In genomic region chr19:45782820-45783785, GRCh38 we compare ENCODE assay signal across 11 cellular contexts. TPM values are rescaled to one million over a fixed set of nuclear protein-coding genes. Genes with fewer than 3 reads are reported as not detected.
DNase-seq lines count a peak whose midpoint lies in the region; ATAC-seq and TF ChIP-seq lines count a peak whose summit lies in the region.
"Had no signal": no experiment of that assay in that cellular context is flagged by ENCODE, and none has a peak within 500 bp of the region (broad histone marks: within the 10 kb centered on the region; RNA-seq: fewer than 3 reads in every experiment).

No MANE protein-coding gene starts in this region.

- H3K9ac ChIP-seq in trophoblast cell (ENCODE audit: low read length) = no peak overlapping the region

- H3K4me3 ChIP-seq in BJ (ENCODE audit: low read depth, low read length) = peak overlapping the region; percentile 77
- peak overlapping the region; percentile 67 to 92 for H3K4me3 ChIP-seq in foreskin fibroblast (ENCODE audit: low read depth in 1 of 2, low read length in 2 of 2)
- H3K4me3 ChIP-seq in trophoblast cell (ENCODE audit: low read depth, low read length) = no peak overlapping the region

- no CpG with 5 or more reads among the region's 26 CpGs for WGBS in trophoblast cell (ENCODE audit: extremely low coverage, insufficient coverage, insufficient read length)

- ATAC-seq in SK-N-SH treated with all-trans-retinoic acid at 6 μM for 48 hours (peak; percentile 81), GM19395 (IDR thresholded peaks at IDR 0.05; ENCODE audit: unreplicated experiment) (no peak)

- H2BK5ac ChIP-seq in trophoblast cell (ENCODE audit: low read depth, low read length, poor library complexity) = peak overlapping the region; percentile 43

- peak overlapping the region; percentile 51 for H4K8ac ChIP-seq in trophoblast cell (ENCODE audit: low read depth, low read length)

- H3K9me3 ChIP-seq in trophoblast cell (ENCODE audit: insufficient read depth, low read depth, low read length) = no peaks in the 10 kb centered on the region

- TF ChIP-seq CTCF in BJ (IDR thresholded peaks at IDR 0.05; ENCODE audit: insufficient read depth, low read depth, low read length) (no peak), foreskin fibroblast (IDR thresholded peaks at IDR 0.05; ENCODE audit: low read depth, low read length) (no peak)

- CTCF ChIA-PET in BJ (lab: Yijun Ruan, JAX) = interaction anchor here (1.0 to 4.1 kb wide), 9 partner anchors 9 to 91 kb away, joined by 3 to 31 read pairs (median 11); partner anchors contain the start of genes DMWD, QPCTL and SIX5

- no peak overlapping the region for H3K4ac ChIP-seq in trophoblast cell (ENCODE audit: low read depth, low read length)

- DNase-seq in BJ (ENCODE audit: low read depth) (peak; percentile 42), foreskin fibroblast (peak; percentile 68 to 89), trophoblast cell (peak in 1 of 2 donors; percentile 44), DMS153 (lab: John Stamatoyannopoulos, UW) (no peak), activated T-cell treated with anti-CD3 and anti-CD28 coated beads for 4 hours (no peak)
- DNase-seq in stimulated activated CD8-positive, alpha-beta memory T cell treated with anti-CD3 and anti-CD28 coated beads, Interleukin-4, amount 100 ng/mL, for 48 hours = no peak
- DNase-seq: activated CD8-positive, alpha-beta memory T cell treated with anti-CD3 and anti-CD28 coated beads, Interleukin-2, amount 50 U/mL, for 4 hours; DND-41; NCI-H2029 treated with DMSO at 0.1 percent for 48 hours had no signal

- H4K12ac ChIP-seq in trophoblast cell (ENCODE audit: low read depth, low read length) = peak overlapping the region; percentile 26

- H3K36me3 ChIP-seq in BJ (ENCODE audit: control insufficient read depth, insufficient read depth, low read length) (peaks cover 30% of the 10 kb centered on the region), trophoblast cell (ENCODE audit: control insufficient read depth in 1 of 2, insufficient read depth in 2 of 2, low read length in 2 of 2) (peaks cover 37 to 39% of the 10 kb centered on the region in 2 experiments)

- no peak overlapping the region for H2AFZ ChIP-seq in trophoblast cell (ENCODE audit: insufficient read depth, low read length, poor library complexity)

- H3K18ac ChIP-seq in trophoblast cell (ENCODE audit: low read length) = peak overlapping the region; percentile 47

- H3K14ac ChIP-seq in trophoblast cell (ENCODE audit: low read length) = peak overlapping the region; percentile 34

- H3K4me1 ChIP-seq in trophoblast cell (ENCODE audit: control insufficient read depth in 1 of 2, insufficient read depth in 2 of 2, low read length in 2 of 2) = peaks cover 27 to 33% of the 10 kb centered on the region in 2 experiments

- POLR2A ChIA-PET in BJ (lab: Charles Lee) = interaction anchor here (0.5 to 1.4 kb wide), 11 partner anchors 10 to 603 kb away, joined by 3 to 24 read pairs (median 8); partner anchors contain the start of genes DMWD, IRF2BP1, QPCTL and SIX5

- H4K91ac ChIP-seq in trophoblast cell (ENCODE audit: low read depth, low read length) = no peak overlapping the region

- peak overlapping the region; percentile 10 for H2BK12ac ChIP-seq in trophoblast cell (ENCODE audit: low read length)

- H3K27ac ChIP-seq in trophoblast cell (ENCODE audit: low read depth, low read length) = peak overlapping the region; percentile 63

- peak overlapping the region; percentile 25 for H2AK5ac ChIP-seq in trophoblast cell (ENCODE audit: low read length)

- H3K79me2 ChIP-seq in trophoblast cell (ENCODE audit: control insufficient read depth, insufficient read depth, low read length, poor library complexity) = no peaks in the 10 kb centered on the region

- H3K4me2 ChIP-seq in trophoblast cell (ENCODE audit: low read length) = peak overlapping the region; percentile 53

- H3K23ac ChIP-seq in trophoblast cell (ENCODE audit: low read length) = no peak overlapping the region

- peak overlapping the region; percentile 39 for H2BK120ac ChIP-seq in trophoblast cell (ENCODE audit: insufficient read depth, low read length, poor library complexity)

- peaks cover 8% of the 10 kb centered on the region for H3K79me1 ChIP-seq in trophoblast cell (ENCODE audit: low read length)

- no peaks in the 10 kb centered on the region for H3K27me3 ChIP-seq in BJ (ENCODE audit: control insufficient read depth, insufficient read depth, low read length)
- H3K27me3 ChIP-seq in trophoblast cell (ENCODE audit: insufficient read depth, low read length) = no peaks in the 10 kb centered on the region

TF ChIP-seq in SK-N-SH treated with all-trans-retinoic acid at 6 μM for 48 hours, 23 proteins besides CTCF, POLR2A, EP300 and RAD21:
- TF ChIP-seq ISL1 (CRISPR knock-in tag; IDR thresholded peaks at IDR 0.05) (no peak), ZFP3 (CRISPR knock-in tag; IDR thresholded peaks at IDR 0.05) (no peak), TCF4 (CRISPR knock-in tag; IDR thresholded peaks at IDR 0.05; ENCODE audit: borderline replicate concordance) (no peak), ZNF70 (CRISPR knock-in tag; IDR thresholded peaks at IDR 0.05) (no peak), GLIS3 (CRISPR knock-in tag; IDR thresholded peaks at IDR 0.05) (no peak), ZNF565 (CRISPR knock-in tag; conservative IDR thresholded peaks at IDR 0.05; ENCODE audit: low read depth) (no peak), SNAI2 (CRISPR knock-in tag; IDR thresholded peaks at IDR 0.05) (no peak)
- TF ChIP-seq, protein P1, sequence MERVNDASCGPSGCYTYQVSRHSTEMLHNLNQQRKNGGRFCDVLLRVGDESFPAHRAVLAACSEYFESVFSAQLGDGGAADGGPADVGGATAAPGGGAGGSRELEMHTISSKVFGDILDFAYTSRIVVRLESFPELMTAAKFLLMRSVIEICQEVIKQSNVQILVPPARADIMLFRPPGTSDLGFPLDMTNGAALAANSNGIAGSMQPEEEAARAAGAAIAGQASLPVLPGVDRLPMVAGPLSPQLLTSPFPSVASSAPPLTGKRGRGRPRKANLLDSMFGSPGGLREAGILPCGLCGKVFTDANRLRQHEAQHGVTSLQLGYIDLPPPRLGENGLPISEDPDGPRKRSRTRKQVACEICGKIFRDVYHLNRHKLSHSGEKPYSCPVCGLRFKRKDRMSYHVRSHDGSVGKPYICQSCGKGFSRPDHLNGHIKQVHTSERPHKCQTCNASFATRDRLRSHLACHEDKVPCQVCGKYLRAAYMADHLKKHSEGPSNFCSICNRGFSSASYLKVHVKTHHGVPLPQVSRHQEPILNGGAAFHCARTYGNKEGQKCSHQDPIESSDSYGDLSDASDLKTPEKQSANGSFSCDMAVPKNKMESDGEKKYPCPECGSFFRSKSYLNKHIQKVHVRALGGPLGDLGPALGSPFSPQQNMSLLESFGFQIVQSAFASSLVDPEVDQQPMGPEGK (CRISPR knock-in tag; IDR thresholded peaks at IDR 0.05; ENCODE audit: borderline replicate concordance) = no peak

RNA-seq across cellular contexts. Expression of gene DMPK, which starts 0.8 kb away (rescaled TPM):
- polyA plus RNA-seq in BJ (2011; rRNA removed) = 86.2 and 131 TPM in 2 replicates
- 40.2 and 46.7 TPM in 2 replicates for polyA minus RNA-seq in BJ (2011; rRNA and poly(A)+ RNA removed)
- 17.0 and 18.3 TPM in 2 replicates for polyA plus RNA-seq in trophoblast cell (2013)

RNA-seq across cellular contexts. Expression of gene DMWD, which starts 9.5 kb away (rescaled TPM):
- 20.3 and 28.6 TPM in 2 replicates for polyA plus RNA-seq in BJ (2011; rRNA removed)
- 20.5 and 26.2 TPM in 2 replicates for polyA minus RNA-seq in BJ (2011; rRNA and poly(A)+ RNA removed)
- 26.0 and 26.5 TPM in 2 replicates for polyA plus RNA-seq in trophoblast cell (2013)

RNA-seq across cellular contexts. Expression of gene SIX5, which starts 14.1 kb away (rescaled TPM):
- polyA plus RNA-seq in BJ (2011; rRNA removed) = 6.6 and 12.5 TPM in 2 replicates
- polyA minus RNA-seq in BJ (2011; rRNA and poly(A)+ RNA removed) = 7.2 and 8.6 TPM in 2 replicates
- polyA plus RNA-seq in trophoblast cell (2013) = 15.7 and 16.4 TPM in 2 replicates

RNA-seq across cellular contexts. Expression of gene RSPH6A, which starts 32.0 kb away (rescaled TPM):
- not detected in 2 replicates for polyA plus RNA-seq in BJ (2011; rRNA removed)
- 0.09 and 0.10 TPM in 2 replicates for polyA minus RNA-seq in BJ (2011; rRNA and poly(A)+ RNA removed)
- 0.01 and 0.03 TPM in 2 replicates for polyA plus RNA-seq in trophoblast cell (2013)

RNA-seq across cellular contexts. Expression of gene MEIOSIN, which starts 49.9 kb away (rescaled TPM):
- polyA plus RNA-seq in BJ (2011; rRNA removed) = not detected in 2 replicates
- polyA minus RNA-seq in BJ (2011; rRNA and poly(A)+ RNA removed) = not detected in 2 replicates
- 0.01 and 0.03 TPM in 2 replicates for polyA plus RNA-seq in trophoblast cell (2013)

Comparison
In these comparisons a context has a peak if more than half of its experiments do, and no peak if none do; other contexts are left out.
1. DNase-seq: peak in BJ (single experiment) and foreskin fibroblast (2 of 2); none in DMS153 (single experiment), stimulated activated CD8-positive, alpha-beta memory T cell treated with anti-CD3 and anti-CD28 coated beads, Interleukin-4, amount 100 ng/mL, for 48 hours (single experiment) and activated T-cell treated with anti-CD3 and anti-CD28 coated beads for 4 hours (single experiment).